1 cellular context compared by ENCODE assay signal in genomic region chr6:32625137-32625536, GRCh38.
TF ChIP-seq lines count a peak whose summit lies in the region.

No MANE protein-coding gene starts in this region.

TF ChIP-seq in HEK293, 187 proteins besides CTCF, POLR2A, EP300 and RAD21 (continued from another document):
- TF ChIP-seq ATF2 (tag by site-specific recombination; IDR thresholded peaks at IDR 0.05; ENCODE audit: low read depth) (peak; percentile 88), ZNF449 (tag by site-specific recombination; IDR thresholded peaks at IDR 0.05) (no peak), ZSCAN23 (tag by site-specific recombination; IDR thresholded peaks at IDR 0.05) (no peak), ZNF366 (tag by site-specific recombination; conservative IDR thresholded peaks at IDR 0.05) (peak; percentile 9; the same call in 1 of the 2 replicates)
